ENCODE assay signal across 2 cellular contexts in the genomic region with DNA sequence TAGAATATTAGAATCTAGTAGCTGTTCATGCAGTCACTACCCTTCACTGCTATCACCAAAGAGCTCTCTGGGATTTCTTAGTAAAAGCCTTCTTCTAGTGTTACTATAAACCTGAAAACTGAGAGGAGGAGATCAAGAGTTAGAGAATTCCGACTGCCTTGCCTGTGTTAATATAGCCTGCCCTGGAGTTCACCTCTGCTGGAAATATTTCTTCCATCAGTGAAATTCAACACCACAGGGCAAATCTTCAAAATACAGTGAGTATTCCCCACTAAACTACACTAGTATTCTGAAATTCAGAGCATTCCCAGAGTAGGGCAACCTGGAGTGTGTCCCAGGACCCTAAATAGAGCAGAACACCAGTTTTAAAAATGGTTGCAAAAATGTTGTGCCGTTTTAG.
TF ChIP-seq lines count a peak whose summit lies in the region.

No MANE protein-coding gene starts in this region.

TF ChIP-seq in SK-N-SH treated with all-trans-retinoic acid at 6 μM for 48 hours, 23 proteins besides CTCF, POLR2A, EP300 and RAD21 (continued from another document):
- TF ChIP-seq, protein P1, sequence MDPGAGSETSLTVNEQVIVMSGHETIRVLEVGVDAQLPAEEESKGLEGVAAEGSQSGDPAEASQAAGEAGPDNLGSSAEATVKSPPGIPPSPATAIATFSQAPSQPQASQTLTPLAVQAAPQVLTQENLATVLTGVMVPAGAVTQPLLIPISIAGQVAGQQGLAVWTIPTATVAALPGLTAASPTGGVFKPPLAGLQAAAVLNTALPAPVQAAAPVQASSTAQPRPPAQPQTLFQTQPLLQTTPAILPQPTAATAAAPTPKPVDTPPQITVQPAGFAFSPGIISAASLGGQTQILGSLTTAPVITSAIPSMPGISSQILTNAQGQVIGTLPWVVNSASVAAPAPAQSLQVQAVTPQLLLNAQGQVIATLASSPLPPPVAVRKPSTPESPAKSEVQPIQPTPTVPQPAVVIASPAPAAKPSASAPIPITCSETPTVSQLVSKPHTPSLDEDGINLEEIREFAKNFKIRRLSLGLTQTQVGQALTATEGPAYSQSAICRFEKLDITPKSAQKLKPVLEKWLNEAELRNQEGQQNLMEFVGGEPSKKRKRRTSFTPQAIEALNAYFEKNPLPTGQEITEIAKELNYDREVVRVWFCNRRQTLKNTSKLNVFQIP (CRISPR knock-in tag; IDR thresholded peaks at IDR 0.05; ENCODE audit: borderline replicate concordance, low read depth) = no peak
- TF ChIP-seq ZNF70 (CRISPR knock-in tag; IDR thresholded peaks at IDR 0.05) (no peak), ZNF565 (CRISPR knock-in tag; conservative IDR thresholded peaks at IDR 0.05; ENCODE audit: low read depth) (no peak)

TF ChIP-seq in GM23338, 12 proteins besides CTCF, POLR2A, EP300 and RAD21:
- TF ChIP-seq, protein P2, sequence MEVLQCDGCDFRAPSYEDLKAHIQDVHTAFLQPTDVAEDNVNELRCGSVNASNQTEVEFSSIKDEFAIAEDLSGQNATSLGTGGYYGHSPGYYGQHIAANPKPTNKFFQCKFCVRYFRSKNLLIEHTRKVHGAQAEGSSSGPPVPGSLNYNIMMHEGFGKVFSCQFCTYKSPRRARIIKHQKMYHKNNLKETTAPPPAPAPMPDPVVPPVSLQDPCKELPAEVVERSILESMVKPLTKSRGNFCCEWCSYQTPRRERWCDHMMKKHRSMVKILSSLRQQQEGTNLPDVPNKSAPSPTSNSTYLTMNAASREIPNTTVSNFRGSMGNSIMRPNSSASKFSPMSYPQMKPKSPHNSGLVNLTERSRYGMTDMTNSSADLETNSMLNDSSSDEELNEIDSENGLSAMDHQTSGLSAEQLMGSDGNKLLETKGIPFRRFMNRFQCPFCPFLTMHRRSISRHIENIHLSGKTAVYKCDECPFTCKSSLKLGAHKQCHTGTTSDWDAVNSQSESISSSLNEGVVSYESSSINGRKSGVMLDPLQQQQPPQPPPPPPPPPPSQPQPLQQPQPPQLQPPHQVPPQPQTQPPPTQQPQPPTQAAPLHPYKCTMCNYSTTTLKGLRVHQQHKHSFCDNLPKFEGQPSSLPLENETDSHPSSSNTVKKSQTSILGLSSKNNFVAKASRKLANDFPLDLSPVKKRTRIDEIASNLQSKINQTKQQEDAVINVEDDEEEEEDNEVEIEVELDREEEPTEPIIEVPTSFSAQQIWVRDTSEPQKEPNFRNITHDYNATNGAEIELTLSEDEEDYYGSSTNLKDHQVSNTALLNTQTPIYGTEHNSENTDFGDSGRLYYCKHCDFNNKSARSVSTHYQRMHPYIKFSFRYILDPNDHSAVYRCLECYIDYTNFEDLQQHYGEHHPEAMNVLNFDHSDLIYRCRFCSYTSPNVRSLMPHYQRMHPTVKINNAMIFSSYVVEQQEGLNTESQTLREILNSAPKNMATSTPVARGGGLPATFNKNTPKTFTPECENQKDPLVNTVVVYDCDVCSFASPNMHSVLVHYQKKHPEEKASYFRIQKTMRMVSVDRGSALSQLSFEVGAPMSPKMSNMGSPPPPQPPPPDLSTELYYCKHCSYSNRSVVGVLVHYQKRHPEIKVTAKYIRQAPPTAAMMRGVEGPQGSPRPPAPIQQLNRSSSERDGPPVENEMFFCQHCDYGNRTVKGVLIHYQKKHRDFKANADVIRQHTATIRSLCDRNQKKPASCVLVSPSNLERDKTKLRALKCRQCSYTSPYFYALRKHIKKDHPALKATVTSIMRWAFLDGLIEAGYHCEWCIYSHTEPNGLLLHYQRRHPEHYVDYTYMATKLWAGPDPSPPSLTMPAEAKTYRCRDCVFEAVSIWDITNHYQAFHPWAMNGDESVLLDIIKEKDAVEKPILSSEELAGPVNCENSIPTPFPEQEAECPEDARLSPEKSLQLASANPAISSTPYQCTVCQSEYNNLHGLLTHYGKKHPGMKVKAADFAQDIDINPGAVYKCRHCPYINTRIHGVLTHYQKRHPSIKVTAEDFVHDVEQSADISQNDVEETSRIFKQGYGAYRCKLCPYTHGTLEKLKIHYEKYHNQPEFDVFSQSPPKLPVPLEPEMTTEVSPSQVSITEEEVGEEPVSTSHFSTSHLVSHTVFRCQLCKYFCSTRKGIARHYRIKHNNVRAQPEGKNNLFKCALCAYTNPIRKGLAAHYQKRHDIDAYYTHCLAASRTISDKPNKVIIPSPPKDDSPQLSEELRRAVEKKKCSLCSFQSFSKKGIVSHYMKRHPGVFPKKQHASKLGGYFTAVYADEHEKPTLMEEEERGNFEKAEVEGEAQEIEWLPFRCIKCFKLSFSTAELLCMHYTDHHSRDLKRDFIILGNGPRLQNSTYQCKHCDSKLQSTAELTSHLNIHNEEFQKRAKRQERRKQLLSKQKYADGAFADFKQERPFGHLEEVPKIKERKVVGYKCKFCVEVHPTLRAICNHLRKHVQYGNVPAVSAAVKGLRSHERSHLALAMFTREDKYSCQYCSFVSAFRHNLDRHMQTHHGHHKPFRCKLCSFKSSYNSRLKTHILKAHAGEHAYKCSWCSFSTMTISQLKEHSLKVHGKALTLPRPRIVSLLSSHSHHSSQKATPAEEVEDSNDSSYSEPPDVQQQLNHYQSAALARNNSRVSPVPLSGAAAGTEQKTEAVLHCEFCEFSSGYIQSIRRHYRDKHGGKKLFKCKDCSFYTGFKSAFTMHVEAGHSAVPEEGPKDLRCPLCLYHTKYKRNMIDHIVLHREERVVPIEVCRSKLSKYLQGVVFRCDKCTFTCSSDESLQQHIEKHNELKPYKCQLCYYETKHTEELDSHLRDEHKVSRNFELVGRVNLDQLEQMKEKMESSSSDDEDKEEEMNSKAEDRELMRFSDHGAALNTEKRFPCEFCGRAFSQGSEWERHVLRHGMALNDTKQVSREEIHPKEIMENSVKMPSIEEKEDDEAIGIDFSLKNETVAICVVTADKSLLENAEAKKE (CRISPR knock-in tag; IDR thresholded peaks at IDR 0.05) = no peak
- TF ChIP-seq ZNF331 (CRISPR knock-in tag; IDR thresholded peaks at IDR 0.05; ENCODE audit: low read depth) (no peak), EZH2phosphoT487 (IDR thresholded peaks at IDR 0.05; ENCODE audit: unreplicated experiment) (no peak), ZNF114 (CRISPR knock-in tag; IDR thresholded peaks at IDR 0.05) (no peak), JUNB (IDR thresholded peaks at IDR 0.05; ENCODE audit: unreplicated experiment) (no peak)
